In genomic region chr13:79710376-79710775, GRCh38 we compare ENCODE assay signal across 16 cellular contexts.
DNase-seq lines count a peak whose midpoint lies in the region; ATAC-seq, FAIRE-seq and TF ChIP-seq lines count a peak whose summit lies in the region.
"Had no signal": no experiment of that assay in that cellular context is flagged by ENCODE, and none has a peak within 500 bp of the region (broad histone marks: within the 10 kb centered on the region; RNA-seq: fewer than 3 reads in every experiment).

No MANE protein-coding gene starts in this region.

- H3K27ac ChIP-seq in right atrium auricular region (no peak overlapping the region), body of pancreas (no peak overlapping the region)
- H3K27ac ChIP-seq: Peyer's patch had no signal

- 64 to 78% methylated on average over 1 of the region's 1 CpG for WGBS in body of pancreas, 2 donors

- DNase-seq in AG20443 (ENCODE audit: low spot score) = peak; percentile 29
- DNase-seq in HS-5 (ENCODE audit: low read depth) = peak; percentile 8
- peak; percentile 32 for DNase-seq in bronchial epithelial cell (ENCODE audit: low read depth)
- peak; percentile 69 for DNase-seq in iris pigment epithelial cell (ENCODE audit: low read depth)
- DNase-seq in right atrium auricular region (ENCODE audit: low spot score) = no peak
- DNase-seq in NCI-H2081 treated with DMSO at 0.1 percent for 48 hours (lab: John Stamatoyannopoulos, UW) = no peak
- DNase-seq in body of pancreas = no peak
- DNase-seq: activated B cell treated with CpG ODN at 0.5 μM for 24 hours; DMS 273 treated with DMSO at 0.1 percent for 48 hours; NCI-H1930; NCI-H69; Peyer's patch; stimulated activated CD4-positive, alpha-beta T cell treated with anti-CD3 and anti-CD28 coated beads, Interleukin-2, amount 100 ng/mL, for 24 hours had no signal

- no peak for TF ChIP-seq POLR2A in body of pancreas (IDR thresholded peaks at IDR 0.05)

- ATAC-seq in HG03354 (IDR thresholded peaks at IDR 0.05; ENCODE audit: poor library complexity, severe bottlenecking, unreplicated experiment) (no peak), body of pancreas (no peak)
- ATAC-seq: activated T-helper 17 cell treated with anti-CD3 and anti-CD28 coated beads, Interleukin-2, amount 50 U/mL, for 72 hours; sciatic nerve had no signal

- no peaks in the 10 kb centered on the region for H3K4me1 ChIP-seq in right atrium auricular region
- H3K4me1 ChIP-seq in body of pancreas = no peaks in the 10 kb centered on the region
- H3K4me1 ChIP-seq: Peyer's patch had no signal

- H3K9me3 ChIP-seq in right atrium auricular region (no peaks in the 10 kb centered on the region), body of pancreas (no peaks in the 10 kb centered on the region)
- H3K9me3 ChIP-seq: Peyer's patch had no signal

- no peak for FAIRE-seq in bronchial epithelial cell (lab: Jason Lieb, UNC)

- intact Hi-C loops in body of pancreas (cut with DNase I) = no loop called here

- H3K27me3 ChIP-seq in bronchial epithelial cell (ENCODE audit: control insufficient read depth, insufficient read depth, low read length) = no peaks in the 10 kb centered on the region
- H3K27me3 ChIP-seq in right atrium auricular region = no peaks in the 10 kb centered on the region
- no peaks in the 10 kb centered on the region for H3K27me3 ChIP-seq in body of pancreas
- H3K27me3 ChIP-seq: Peyer's patch had no signal

- no peaks in the 10 kb centered on the region for H3K36me3 ChIP-seq in bronchial epithelial cell (ENCODE audit: control insufficient read depth, insufficient read depth, low read length)
- H3K36me3 ChIP-seq in right atrium auricular region = no peaks in the 10 kb centered on the region
- H3K36me3 ChIP-seq in body of pancreas (replicated peaks in 1 of 2; ENCODE audit: insufficient read depth in 1 of 2, low read depth in 2 of 2) = no peaks in the 10 kb centered on the region
- H3K36me3 ChIP-seq: Peyer's patch had no signal

- no peak overlapping the region for H3K4me3 ChIP-seq in bronchial epithelial cell (ENCODE audit: low read depth, low read length)
- no peak overlapping the region for H3K4me3 ChIP-seq in right atrium auricular region
- H3K4me3 ChIP-seq in body of pancreas = no peak overlapping the region
- H3K4me3 ChIP-seq: Peyer's patch had no signal

- no peak for TF ChIP-seq CTCF in bronchial epithelial cell (IDR thresholded peaks at IDR 0.05; ENCODE audit: insufficient read depth, low read length, severe bottlenecking)
- TF ChIP-seq CTCF in right atrium auricular region (IDR thresholded peaks at IDR 0.05) = no peak
- no peak for TF ChIP-seq CTCF in body of pancreas (IDR thresholded peaks at IDR 0.05)

Comparison
In these comparisons a context has a peak if more than half of its experiments do, and no peak if none do; other contexts are left out.
1. DNase-seq: peak in AG20443 (single experiment), HS-5 (single experiment), bronchial epithelial cell (single experiment) and iris pigment epithelial cell (single experiment); none in right atrium auricular region (single experiment), NCI-H2081 treated with DMSO at 0.1 percent for 48 hours (single experiment) and body of pancreas (0 of 4).